Comparison of ENCODE assay signal across 1 cellular context in the genomic region with DNA sequence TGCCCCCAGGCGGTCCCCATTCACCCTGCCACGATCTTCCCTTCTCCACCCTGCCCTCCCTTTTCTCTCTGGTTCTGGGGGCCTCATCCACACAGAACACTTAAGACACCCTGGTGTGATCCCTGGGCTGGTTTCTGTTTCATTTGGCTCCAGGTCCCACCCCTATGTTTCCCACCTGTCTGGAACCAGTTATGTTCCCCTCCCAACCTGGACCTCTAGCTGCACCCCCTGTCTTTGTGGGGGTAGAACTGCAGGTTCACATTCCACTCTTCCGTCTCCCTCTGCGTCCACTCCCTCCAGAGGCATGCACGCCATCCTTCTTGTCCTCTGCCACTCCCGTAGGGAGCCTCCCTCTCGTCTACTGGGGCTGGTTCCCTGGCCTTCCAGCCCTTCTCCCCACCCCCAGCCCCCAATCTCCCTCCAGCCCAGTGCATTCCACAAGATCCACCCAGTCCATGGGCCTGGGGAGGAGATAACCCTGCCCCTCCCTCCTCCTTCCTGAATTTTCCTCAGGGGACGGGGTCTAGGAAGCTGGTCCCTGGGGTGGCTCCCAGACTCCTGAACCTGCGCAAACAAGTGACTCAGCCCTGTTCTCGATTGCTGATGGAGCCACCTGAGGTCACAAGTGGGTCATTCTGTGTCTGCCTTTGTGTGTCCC.
TF ChIP-seq lines count a peak whose summit lies in the region.

No MANE protein-coding gene starts in this region.

TF ChIP-seq in H1, 55 proteins besides CTCF, POLR2A, EP300 and RAD21:
- TF ChIP-seq TEAD4 (IDR thresholded peaks at IDR 0.05; ENCODE audit: low read depth, low read length) (0 out of 2 replicates have a peak, but pooled peaks have one; percentile 20), NRF1 (IDR thresholded peaks at IDR 0.05; ENCODE audit: low read depth, low read length) (no peak), CREB1 (IDR thresholded peaks at IDR 0.05) (no peak), JUN (IDR thresholded peaks at IDR 0.05; ENCODE audit: low read depth, low read length) (no peak), KDM1A (IDR thresholded peaks at IDR 0.05; ENCODE audit: borderline replicate concordance, low read length) (no peak), HDAC2 (IDR thresholded peaks at IDR 0.05; ENCODE audit: borderline replicate concordance in 1 of 2, low read depth in 2 of 2, low read length in 2 of 2) (0 out of 4 replicates have a peak, but pooled peaks of 1 of the 2 experiments have one; percentile 20)
